ENCODE assay signal across 27 cellular contexts in the genomic region with DNA sequence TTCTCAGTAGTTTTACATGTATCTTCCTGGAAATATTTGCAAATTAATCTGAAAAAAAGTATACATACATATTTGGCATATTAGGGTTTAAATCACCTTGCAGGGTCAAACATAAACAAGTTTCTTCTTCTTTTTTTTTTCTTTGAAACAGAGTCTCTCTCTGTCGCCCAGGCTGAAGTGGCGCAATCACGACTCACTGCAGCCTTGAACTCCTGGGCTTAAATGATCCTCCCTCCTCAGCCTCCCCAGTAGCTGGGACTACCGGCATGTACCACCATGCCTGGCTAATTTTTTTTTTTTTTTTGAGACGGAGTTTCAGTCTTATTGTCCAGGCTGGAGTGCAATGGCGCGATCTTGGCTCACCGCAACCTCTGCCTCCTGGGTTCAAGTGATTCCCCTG. TPM values are rescaled to one million over a fixed set of nuclear protein-coding genes. Genes with fewer than 3 reads are reported as not detected.
DNase-seq lines count a peak whose midpoint lies in the region; ATAC-seq, FAIRE-seq and TF ChIP-seq lines count a peak whose summit lies in the region.
"Had no signal": no experiment of that assay in that cellular context is flagged by ENCODE, and none has a peak within 500 bp of the region (broad histone marks: within the 10 kb centered on the region; RNA-seq: fewer than 3 reads in every experiment).

No MANE protein-coding gene starts in this region.

- no peaks in the 10 kb centered on the region for H3K36me3 ChIP-seq in HepG2 (replicated peaks in 1 of 2; ENCODE audit: control insufficient read depth in 1 of 2, insufficient read depth in 2 of 2, low read length in 2 of 2)
- H3K36me3 ChIP-seq in right lobe of liver: no peaks in the 10 kb centered on the region
- no peaks in the 10 kb centered on the region for H3K36me3 ChIP-seq in Karpas-422 (ENCODE audit: insufficient read depth, low read length)
- H3K36me3 ChIP-seq in SK-N-SH (replicated peaks in 1 of 2; ENCODE audit: control insufficient read depth in 1 of 2, insufficient read depth in 2 of 2, low read length in 1 of 2): no peaks in the 10 kb centered on the region
- H3K36me3 ChIP-seq: BE2C; BLaER1 treated with 17β-estradiol and CSF1 and Interleukin-3, amounts not matched to agents 10 nM and 100 nM; HAP-1 had no signal

- in situ Hi-C loops in HepG2 (cut with HindIII; ENCODE audit: extremely low pct_ligation_motif_present, low pct_unique_long_range_greater_than_20kb): no loop called here

- H2AFZ ChIP-seq in HepG2 (ENCODE audit: low read length) (no peak overlapping the region), Karpas-422 (ENCODE audit: low read length) (no peak overlapping the region), SK-N-SH (ENCODE audit: low read depth) (no peak overlapping the region)

- no peak overlapping the region for H3K4me3 ChIP-seq in HepG2 (replicated peaks in 1 of 3; ENCODE audit: insufficient read depth in 1 of 3, low read depth in 2 of 3, low read length in 3 of 3)
- no peak overlapping the region for H3K4me3 ChIP-seq in right lobe of liver
- no peak overlapping the region for H3K4me3 ChIP-seq in Karpas-422 (ENCODE audit: low read length)
- no peak overlapping the region for H3K4me3 ChIP-seq in NB4 (ENCODE audit: low read depth, low read length)
- no peak overlapping the region for H3K4me3 ChIP-seq in SK-N-SH (ENCODE audit: low read depth in 2 of 2, low read length in 1 of 2)
- H3K4me3 ChIP-seq: A549; BLaER1 treated with 17β-estradiol and CSF1 and Interleukin-3, amounts not matched to agents 10 nM and 100 nM; HAP-1 had no signal

- TF ChIP-seq POLR2A in HepG2 (IDR thresholded peaks at IDR 0.05; ENCODE audit: insufficient read depth in 1 of 2, low read depth in 2 of 2, low read length in 2 of 2): no peak
- TF ChIP-seq POLR2A in right lobe of liver (IDR thresholded peaks at IDR 0.05): no peak
- TF ChIP-seq POLR2A in NB4 (IDR thresholded peaks at IDR 0.05; ENCODE audit: extremely low read depth, insufficient read length): no peak

- ATAC-seq in HepG2: no peak
- ATAC-seq in right lobe of liver: no peak
- ATAC-seq: A549 had no signal

- H3K9ac ChIP-seq in HepG2 (ENCODE audit: insufficient read depth, low read depth, low read length): no peak overlapping the region
- H3K9ac ChIP-seq in Karpas-422 (ENCODE audit: low read length): no peak overlapping the region
- no peak overlapping the region for H3K9ac ChIP-seq in SK-N-SH
- H3K9ac ChIP-seq: BLaER1 treated with 17β-estradiol and CSF1 and Interleukin-3, amounts not matched to agents 10 nM and 100 nM had no signal

- no peak for FAIRE-seq in HepG2 (lab: Jason Lieb, UNC)
- FAIRE-seq: A549, GM12891, H54 had no signal

- intact Hi-C loops in HepG2 (cut with micrococcal nuclease; ENCODE audit: unreplicated experiment): no loop called here
- intact Hi-C loops in right lobe of liver (cut with DNase I): no loop called here

- H4K20me1 ChIP-seq in HepG2 (ENCODE audit: insufficient read depth, low read length) (no peaks in the 10 kb centered on the region), Karpas-422 (ENCODE audit: insufficient read depth, low read depth, low read length) (no peaks in the 10 kb centered on the region), SK-N-SH (ENCODE audit: insufficient read depth) (no peaks in the 10 kb centered on the region)
- H4K20me1 ChIP-seq: BLaER1 treated with 17β-estradiol and CSF1 and Interleukin-3, amounts not matched to agents 10 nM and 100 nM had no signal

- H3K27ac ChIP-seq in HepG2 (ENCODE audit: extremely low read length, insufficient read depth, low read length) (no peak overlapping the region), right lobe of liver (no peak overlapping the region), Karpas-422 (ENCODE audit: low read length) (no peak overlapping the region), SK-N-SH (ENCODE audit: low read depth in 2 of 2, low read length in 1 of 2) (no peak overlapping the region)
- H3K27ac ChIP-seq: A549; BLaER1 treated with 17β-estradiol and CSF1 and Interleukin-3, amounts not matched to agents 10 nM and 100 nM had no signal

- TF ChIP-seq EP300 in HepG2 (IDR thresholded peaks at IDR 0.05; ENCODE audit: low read depth in 2 of 2, low read length in 2 of 2) (no peak), HepG2 (CRISPR knock-in tag; IDR thresholded peaks at IDR 0.05; ENCODE audit: borderline replicate concordance) (no peak), SK-N-SH (IDR thresholded peaks at IDR 0.05; ENCODE audit: borderline replicate concordance in 1 of 2, low read depth in 1 of 2, low read length in 1 of 2) (no peak)

- CTCF ChIA-PET in HepG2 (lab: Yijun Ruan, JAX; ENCODE audit: low intra/inter-chr PET ratio, low total read pairs): no interaction called here
- CTCF ChIA-PET in SK-N-SH (lab: Yijun Ruan, JAX): interaction anchor here (0.9 kb wide), 1 partner anchor 9 kb away, joined by 3 read pairs; no protein-coding TSS in a partner anchor

- no peak for TF ChIP-seq RAD21 in HepG2 (CRISPR knock-in tag; IDR thresholded peaks at IDR 0.05)
- no peak for TF ChIP-seq RAD21 in SK-N-SH (IDR thresholded peaks at IDR 0.05; ENCODE audit: low read length)

- H3F3A ChIP-seq in SK-N-SH (replicated peaks; ENCODE audit: insufficient read depth): no peaks in the 10 kb centered on the region

- TF ChIP-seq CTCF in HepG2 (CRISPR knock-in tag; IDR thresholded peaks at IDR 0.05) (no peak), right lobe of liver (IDR thresholded peaks at IDR 0.05) (no peak), NB4 (IDR thresholded peaks at IDR 0.05; ENCODE audit: low read depth, low read length) (no peak), SK-N-SH (IDR thresholded peaks at IDR 0.05) (no peak)

- H3K9me2 ChIP-seq in Karpas-422 (replicated peaks; ENCODE audit: insufficient read depth, low read length): no peaks in the 10 kb centered on the region
- no peaks in the 10 kb centered on the region for H3K9me2 ChIP-seq in SK-N-SH

- H3K27me3 ChIP-seq in HepG2 (ENCODE audit: control insufficient read depth in 1 of 2, insufficient read depth in 2 of 2, low read length in 2 of 2) (peaks cover 0 to 7% of the 10 kb centered on the region in 2 experiments; a peak in 1 of 5 replicates), right lobe of liver (no peaks in the 10 kb centered on the region), Karpas-422 (ENCODE audit: low read length) (no peaks in the 10 kb centered on the region), SK-N-SH (ENCODE audit: insufficient read depth) (no peaks in the 10 kb centered on the region)
- H3K27me3 ChIP-seq: BE2C; BLaER1 treated with 17β-estradiol and CSF1 and Interleukin-3, amounts not matched to agents 10 nM and 100 nM had no signal

- 48% methylated on average over 8 of the region's 8 CpGs for WGBS in HepG2 (ENCODE audit: low lambda C conversion rate)
- WGBS in right lobe of liver (ENCODE audit: insufficient coverage, low coverage, low lambda C conversion rate, missing lambda C conversion rate): 85% methylated on average over 8 of the region's 8 CpGs
- WGBS in SK-N-SH (ENCODE audit: low lambda C conversion rate): 72% methylated on average over 8 of the region's 8 CpGs

- no TSS peak for BruUV-seq in HepG2 (replicated peaks; lab: Mats Ljungman, UMichigan)

- POLR2A ChIA-PET in HepG2 (lab: Yijun Ruan, JAX) (interaction anchor here (1.7 to 1.9 kb wide), 2 partner anchors 13 to 50 kb away, joined by 3 to 10 read pairs; a partner anchor contains a TSS), SK-N-SH (lab: Yijun Ruan, JAX) (interaction anchor here (1.3 kb wide), 1 partner anchor 12 kb away, joined by 5 read pairs; a partner anchor contains a TSS)

- H3K4me2 ChIP-seq in HepG2 (ENCODE audit: low read depth, low read length) (no peak overlapping the region), Karpas-422 (ENCODE audit: low read depth, low read length, poor library complexity, severe bottlenecking) (no peak overlapping the region), SK-N-SH (no peak overlapping the region)
- H3K4me2 ChIP-seq: A549; BLaER1 treated with 17β-estradiol and CSF1 and Interleukin-3, amounts not matched to agents 10 nM and 100 nM had no signal

- H3K4me1 ChIP-seq in HepG2 (ENCODE audit: insufficient read depth, low read length) (peaks cover 36% of the 10 kb centered on the region), right lobe of liver (no peaks in the 10 kb centered on the region), Karpas-422 (ENCODE audit: low read length) (no peaks in the 10 kb centered on the region), SK-N-SH (ENCODE audit: control insufficient read depth in 1 of 2, insufficient read depth in 2 of 2, low read depth in 1 of 2, low read length in 1 of 2) (peaks cover 0 to 2% of the 10 kb centered on the region in 2 experiments; a peak in 1 of 4 replicates)
- H3K4me1 ChIP-seq: A549; BE2C; BLaER1 treated with 17β-estradiol and CSF1 and Interleukin-3, amounts not matched to agents 10 nM and 100 nM had no signal

- no peaks in the 10 kb centered on the region for H3K9me3 ChIP-seq in HepG2 (ENCODE audit: low read length)
- no peaks in the 10 kb centered on the region for H3K9me3 ChIP-seq in right lobe of liver
- H3K9me3 ChIP-seq in Karpas-422 (ENCODE audit: low read length): no peaks in the 10 kb centered on the region
- no peaks in the 10 kb centered on the region for H3K9me3 ChIP-seq in SK-N-SH
- H3K9me3 ChIP-seq: A549; BE2C; BLaER1 treated with 17β-estradiol and CSF1 and Interleukin-3, amounts not matched to agents 10 nM and 100 nM; HAP-1 had no signal

- DNase-seq in HepG2 (ENCODE audit: low spot score): no peak
- DNase-seq in right lobe of liver: no peak
- peak; percentile 10 for DNase-seq in Karpas-422
- peak; percentile 54 for DNase-seq in NB4 (ENCODE audit: low read depth)
- DNase-seq in SKM-1 (lab: John Stamatoyannopoulos, UW; ENCODE audit: unreplicated experiment): no peak
- DNase-seq in SK-N-SH: no peak
- no peak for DNase-seq in SW480 (ENCODE audit: low spot score)
- DNase-seq: 8988T; ACHN; AML-193; BE2C; Calu3; CD4-positive, alpha-beta memory T cell; COR-L47; DMS53; DMS79 treated with DMSO at 0.1 percent for 48 hours; GF-D8; GOT3; HFFc6 had no signal

- H3K79me2 ChIP-seq in HepG2 (ENCODE audit: insufficient read depth, low read length): no peaks in the 10 kb centered on the region
- H3K79me2 ChIP-seq in Karpas-422 (ENCODE audit: low read length): no peaks in the 10 kb centered on the region
- no peaks in the 10 kb centered on the region for H3K79me2 ChIP-seq in SK-N-SH (ENCODE audit: insufficient read depth)

RNA-seq across cellular contexts. Expression of a gene that starts 12.6 kb away (rescaled TPM):
- total RNA-seq in HepG2 (2016; rRNA removed; fragmentation: Illumina TruSeq; extraction: Trizol): 64.8 and 68.1 TPM in 2 replicates
- 132 and 135 TPM in 2 replicates for total RNA-seq in HepG2 (2016; cell fraction: cytosol; rRNA removed; fragmentation: Illumina TruSeq; extraction: Trizol; ENCODE audit: low read depth)
- 65.7 and 69.2 TPM in 2 replicates for total RNA-seq in HepG2 (2016; cell fraction: insoluble cytoplasmic fraction; rRNA removed; fragmentation: Illumina TruSeq; extraction: Trizol)
- total RNA-seq in HepG2 (2016; cell fraction: membrane; rRNA removed; fragmentation: Illumina TruSeq; extraction: Trizol): 107 and 110 TPM in 2 replicates
- 164 and 176 TPM in 2 replicates for total RNA-seq in HepG2 (2016; cell fraction: nucleus; rRNA removed; fragmentation: Illumina TruSeq; extraction: Trizol)
- 168 and 176 TPM in 2 replicates for polyA plus RNA-seq in HepG2 (2011; rRNA removed)
- polyA plus RNA-seq in HepG2 (2011; cell fraction: cytosol; rRNA removed): 81.1 and 83.9 TPM in 2 replicates
- 401 and 461 TPM in 2 replicates for polyA plus RNA-seq in HepG2 (2011; cell fraction: nucleus; rRNA removed)
- polyA plus RNA-seq in HepG2 (2012): 485 and 576 TPM in 2 replicates
- 70.9 and 79.9 TPM in 2 replicates for polyA plus RNA-seq in HepG2 (2016; cell fraction: cytosol; fragmentation: Illumina TruSeq; extraction: Trizol; ENCODE audit: low read depth)
- 475 and 565 TPM in 2 replicates for polyA plus RNA-seq in HepG2 (2016; cell fraction: insoluble cytoplasmic fraction; fragmentation: Illumina TruSeq; extraction: Trizol; ENCODE audit: low read depth)
- polyA plus RNA-seq in HepG2 (2016; cell fraction: membrane; fragmentation: Illumina TruSeq; extraction: Trizol; ENCODE audit: low read depth): 78.4 and 96.5 TPM in 2 replicates
- polyA plus RNA-seq in HepG2 (2016; cell fraction: nucleus; fragmentation: Illumina TruSeq; extraction: Trizol; ENCODE audit: insufficient read depth, low read depth): 1,051 and 1,103 TPM in 2 replicates
- polyA minus RNA-seq in HepG2 (2011; rRNA and poly(A)+ RNA removed; ENCODE audit: low replicate concordance): 149 and 213 TPM in 2 replicates
- 117 and 135 TPM in 2 replicates for polyA minus RNA-seq in HepG2 (2011; cell fraction: cytosol; rRNA and poly(A)+ RNA removed)
- 379 and 413 TPM in 2 replicates for polyA minus RNA-seq in HepG2 (2011; cell fraction: nucleus; rRNA and poly(A)+ RNA removed)
- 10 to 100 TPM; 18.7 to 69.7 (median 40.4) TPM for total RNA-seq in right lobe of liver
- total RNA-seq in Karpas-422 (2014; rRNA removed; shearing (Covaris generic); ENCODE audit: low replicate concordance): 51.4 and 61.7 TPM in 2 replicates
- polyA plus RNA-seq in SK-N-SH (2012; rRNA removed): 298 and 429 TPM in 2 replicates
- 348 and 487 TPM in 2 replicates for polyA plus RNA-seq in SK-N-SH (2012; cell fraction: cytosol; rRNA removed)
- 643 and 809 TPM in 2 replicates for polyA plus RNA-seq in SK-N-SH (2012; cell fraction: nucleus; rRNA removed)

RNA-seq across cellular contexts. Expression of a gene that starts 17.4 kb away (rescaled TPM):
- 1.1 and 1.5 TPM in 2 replicates for total RNA-seq in HepG2 (2016; rRNA removed; fragmentation: Illumina TruSeq; extraction: Trizol)
- total RNA-seq in HepG2 (2016; cell fraction: cytosol; rRNA removed; fragmentation: Illumina TruSeq; extraction: Trizol; ENCODE audit: low read depth): 2.5 and 3.6 TPM in 2 replicates
- 0.79 and 2.2 TPM in 2 replicates for total RNA-seq in HepG2 (2016; cell fraction: insoluble cytoplasmic fraction; rRNA removed; fragmentation: Illumina TruSeq; extraction: Trizol)
- 3.2 and 4.8 TPM in 2 replicates for total RNA-seq in HepG2 (2016; cell fraction: membrane; rRNA removed; fragmentation: Illumina TruSeq; extraction: Trizol)
- 1.1 and 1.8 TPM in 2 replicates for total RNA-seq in HepG2 (2016; cell fraction: nucleus; rRNA removed; fragmentation: Illumina TruSeq; extraction: Trizol)
- 2.1 and 2.7 TPM in 2 replicates for polyA plus RNA-seq in HepG2 (2011; rRNA removed)
- polyA plus RNA-seq in HepG2 (2011; cell fraction: cytosol; rRNA removed): 0.95 and 2.1 TPM in 2 replicates
- 1.9 and 2.8 TPM in 2 replicates for polyA plus RNA-seq in HepG2 (2011; cell fraction: nucleus; rRNA removed)
- polyA plus RNA-seq in HepG2 (2012): 0.71 and 1.5 TPM in 2 replicates
- polyA plus RNA-seq in HepG2 (2016; cell fraction: cytosol; fragmentation: Illumina TruSeq; extraction: Trizol; ENCODE audit: low read depth): 2.1 and 2.2 TPM in 2 replicates
- 2.1 and 2.5 TPM in 2 replicates for polyA plus RNA-seq in HepG2 (2016; cell fraction: insoluble cytoplasmic fraction; fragmentation: Illumina TruSeq; extraction: Trizol; ENCODE audit: low read depth)
- 0.93 and 4.0 TPM in 2 replicates for polyA plus RNA-seq in HepG2 (2016; cell fraction: membrane; fragmentation: Illumina TruSeq; extraction: Trizol; ENCODE audit: low read depth)
- 1.3 and 3.1 TPM in 2 replicates for polyA plus RNA-seq in HepG2 (2016; cell fraction: nucleus; fragmentation: Illumina TruSeq; extraction: Trizol; ENCODE audit: insufficient read depth, low read depth)
- polyA minus RNA-seq in HepG2 (2011; rRNA and poly(A)+ RNA removed; ENCODE audit: low replicate concordance): 0.76 and 9.9 TPM in 2 replicates
- 0.20 and 0.44 TPM in 2 replicates for polyA minus RNA-seq in HepG2 (2011; cell fraction: cytosol; rRNA and poly(A)+ RNA removed)
- polyA minus RNA-seq in HepG2 (2011; cell fraction: nucleus; rRNA and poly(A)+ RNA removed): 1.3 TPM in 1 of 2 replicates, not detected in the other
- 1 to 10 TPM in 3 of 6 experiments, under 1 TPM in 3; 0.25 to 1.6 (median 1.0) TPM for total RNA-seq in right lobe of liver
- total RNA-seq in Karpas-422 (2014; rRNA removed; shearing (Covaris generic); ENCODE audit: low replicate concordance): not detected in 2 replicates
- polyA plus RNA-seq in SK-N-SH (2012; rRNA removed): 0.36 and 0.49 TPM in 2 replicates
- 0.10 and 0.12 TPM in 2 replicates for polyA plus RNA-seq in SK-N-SH (2012; cell fraction: cytosol; rRNA removed)
- 0.79 and 1.6 TPM in 2 replicates for polyA plus RNA-seq in SK-N-SH (2012; cell fraction: nucleus; rRNA removed)
- total RNA-seq: G401 had no signal

RNA-seq across cellular contexts. Expression of a gene that starts 31.8 kb away (rescaled TPM):
- total RNA-seq in HepG2 (2016; rRNA removed; fragmentation: Illumina TruSeq; extraction: Trizol): 1.2 and 2.6 TPM in 2 replicates
- 0.18 and 0.20 TPM in 2 replicates for total RNA-seq in HepG2 (2016; cell fraction: cytosol; rRNA removed; fragmentation: Illumina TruSeq; extraction: Trizol; ENCODE audit: low read depth)
- total RNA-seq in HepG2 (2016; cell fraction: insoluble cytoplasmic fraction; rRNA removed; fragmentation: Illumina TruSeq; extraction: Trizol): 1.4 and 2.9 TPM in 2 replicates
- total RNA-seq in HepG2 (2016; cell fraction: membrane; rRNA removed; fragmentation: Illumina TruSeq; extraction: Trizol): 0.65 and 0.99 TPM in 2 replicates
- 3.0 and 3.8 TPM in 2 replicates for total RNA-seq in HepG2 (2016; cell fraction: nucleus; rRNA removed; fragmentation: Illumina TruSeq; extraction: Trizol)
- 7.2 and 20.0 TPM in 2 replicates for polyA plus RNA-seq in HepG2 (2011; rRNA removed)
- polyA plus RNA-seq in HepG2 (2011; cell fraction: cytosol; rRNA removed): 11.2 and 11.7 TPM in 2 replicates
- 8.1 and 15.7 TPM in 2 replicates for polyA plus RNA-seq in HepG2 (2011; cell fraction: nucleus; rRNA removed)
- polyA plus RNA-seq in HepG2 (2012): 12.5 and 34.4 TPM in 2 replicates
- 0.41 and 0.50 TPM in 2 replicates for polyA plus RNA-seq in HepG2 (2016; cell fraction: cytosol; fragmentation: Illumina TruSeq; extraction: Trizol; ENCODE audit: low read depth)
- 1.6 and 1.8 TPM in 2 replicates for polyA plus RNA-seq in HepG2 (2016; cell fraction: insoluble cytoplasmic fraction; fragmentation: Illumina TruSeq; extraction: Trizol; ENCODE audit: low read depth)
- polyA plus RNA-seq in HepG2 (2016; cell fraction: membrane; fragmentation: Illumina TruSeq; extraction: Trizol; ENCODE audit: low read depth): 0.51 and 0.63 TPM in 2 replicates
- polyA plus RNA-seq in HepG2 (2016; cell fraction: nucleus; fragmentation: Illumina TruSeq; extraction: Trizol; ENCODE audit: insufficient read depth, low read depth): 6.6 and 8.0 TPM in 2 replicates
- 0.58 and 12.5 TPM in 2 replicates for polyA minus RNA-seq in HepG2 (2011; rRNA and poly(A)+ RNA removed; ENCODE audit: low replicate concordance)
- 5.5 and 9.5 TPM in 2 replicates for polyA minus RNA-seq in HepG2 (2011; cell fraction: cytosol; rRNA and poly(A)+ RNA removed)
- polyA minus RNA-seq in HepG2 (2011; cell fraction: nucleus; rRNA and poly(A)+ RNA removed): 0.77 and 2.7 TPM in 2 replicates
- 10 to 100 TPM in 4 of 6 experiments, 1 to 10 TPM in 2; 5.6 to 20.0 (median 13.1) TPM for total RNA-seq in right lobe of liver
- not detected in 2 replicates for total RNA-seq in Karpas-422 (2014; rRNA removed; shearing (Covaris generic); ENCODE audit: low replicate concordance)
- polyA plus RNA-seq in SK-N-SH (2012; rRNA removed): 0.05 and 0.07 TPM in 2 replicates
- polyA plus RNA-seq in SK-N-SH (2012; cell fraction: cytosol; rRNA removed): 0.05 and 0.13 TPM in 2 replicates
- polyA plus RNA-seq in SK-N-SH (2012; cell fraction: nucleus; rRNA removed): 0.11 and 0.14 TPM in 2 replicates
- total RNA-seq: CD4-positive, alpha-beta memory T cell; Daoy; G401; HFFc6 had no signal
- polyA plus RNA-seq: CD14-positive monocyte had no signal

RNA-seq across cellular contexts. Expression of a gene that starts 35.2 kb away (rescaled TPM):
- total RNA-seq in HepG2 (2016; rRNA removed; fragmentation: Illumina TruSeq; extraction: Trizol) (4.4 and 4.8 TPM in 2 replicates), right lobe of liver (10 to 100 TPM in 3 of 6 experiments, 1 to 10 TPM in 3; 5.7 to 14.9 (median 9.6) TPM)
- 3.8 and 4.5 TPM in 2 replicates for total RNA-seq in HepG2 (2016; cell fraction: cytosol; rRNA removed; fragmentation: Illumina TruSeq; extraction: Trizol; ENCODE audit: low read depth)
- total RNA-seq in HepG2 (2016; cell fraction: insoluble cytoplasmic fraction; rRNA removed; fragmentation: Illumina TruSeq; extraction: Trizol): 3.7 and 4.7 TPM in 2 replicates
- 3.8 and 5.0 TPM in 2 replicates for total RNA-seq in HepG2 (2016; cell fraction: membrane; rRNA removed; fragmentation: Illumina TruSeq; extraction: Trizol)
- total RNA-seq in HepG2 (2016; cell fraction: nucleus; rRNA removed; fragmentation: Illumina TruSeq; extraction: Trizol): 1.8 and 2.4 TPM in 2 replicates
- polyA plus RNA-seq in HepG2 (2011; rRNA removed) (6.0 and 9.2 TPM in 2 replicates), SK-N-SH (2012; rRNA removed) (0.28 and 0.42 TPM in 2 replicates)
- polyA plus RNA-seq in HepG2 (2011; cell fraction: cytosol; rRNA removed): 3.7 and 11.2 TPM in 2 replicates
- 7.2 and 9.7 TPM in 2 replicates for polyA plus RNA-seq in HepG2 (2011; cell fraction: nucleus; rRNA removed)
- polyA plus RNA-seq in HepG2 (2012): 3.6 and 4.1 TPM in 2 replicates
- polyA plus RNA-seq in HepG2 (2016; cell fraction: cytosol; fragmentation: Illumina TruSeq; extraction: Trizol; ENCODE audit: low read depth): 3.8 and 5.0 TPM in 2 replicates
- 4.4 and 4.5 TPM in 2 replicates for polyA plus RNA-seq in HepG2 (2016; cell fraction: insoluble cytoplasmic fraction; fragmentation: Illumina TruSeq; extraction: Trizol; ENCODE audit: low read depth)
- polyA plus RNA-seq in HepG2 (2016; cell fraction: membrane; fragmentation: Illumina TruSeq; extraction: Trizol; ENCODE audit: low read depth): 2.7 and 3.2 TPM in 2 replicates
- 0.87 and 3.1 TPM in 2 replicates for polyA plus RNA-seq in HepG2 (2016; cell fraction: nucleus; fragmentation: Illumina TruSeq; extraction: Trizol; ENCODE audit: insufficient read depth, low read depth)
- 7.8 TPM in 1 of 2 replicates, not detected in the other for polyA minus RNA-seq in HepG2 (2011; rRNA and poly(A)+ RNA removed; ENCODE audit: low replicate concordance)
- polyA minus RNA-seq in HepG2 (2011; cell fraction: cytosol; rRNA and poly(A)+ RNA removed): 2.7 and 4.6 TPM in 2 replicates
- 0.64 TPM in 1 of 2 replicates, not detected in the other for polyA minus RNA-seq in HepG2 (2011; cell fraction: nucleus; rRNA and poly(A)+ RNA removed)
- 78.0 and 206 TPM in 2 replicates for total RNA-seq in Karpas-422 (2014; rRNA removed; shearing (Covaris generic); ENCODE audit: low replicate concordance)
- polyA plus RNA-seq in SK-N-SH (2012; cell fraction: cytosol; rRNA removed): 0.35 and 0.50 TPM in 2 replicates
- 0.10 and 0.75 TPM in 2 replicates for polyA plus RNA-seq in SK-N-SH (2012; cell fraction: nucleus; rRNA removed)

RNA-seq across cellular contexts. Expression of a gene that starts 46.6 kb away (rescaled TPM):
- total RNA-seq in HepG2 (2016; rRNA removed; fragmentation: Illumina TruSeq; extraction: Trizol): not detected in 2 replicates
- total RNA-seq in HepG2 (2016; cell fraction: cytosol; rRNA removed; fragmentation: Illumina TruSeq; extraction: Trizol; ENCODE audit: low read depth): not detected in 2 replicates
- total RNA-seq in HepG2 (2016; cell fraction: insoluble cytoplasmic fraction; rRNA removed; fragmentation: Illumina TruSeq; extraction: Trizol): not detected in 2 replicates
- not detected in 2 replicates for total RNA-seq in HepG2 (2016; cell fraction: membrane; rRNA removed; fragmentation: Illumina TruSeq; extraction: Trizol)
- not detected in 2 replicates for total RNA-seq in HepG2 (2016; cell fraction: nucleus; rRNA removed; fragmentation: Illumina TruSeq; extraction: Trizol)
- not detected in 2 replicates for polyA plus RNA-seq in HepG2 (2011; rRNA removed)
- not detected in 2 replicates for polyA plus RNA-seq in HepG2 (2011; cell fraction: cytosol; rRNA removed)
- 0.05 TPM in 1 of 2 replicates, not detected in the other for polyA plus RNA-seq in HepG2 (2011; cell fraction: nucleus; rRNA removed)
- polyA plus RNA-seq in HepG2 (2012): not detected in 2 replicates
- polyA plus RNA-seq in HepG2 (2016; cell fraction: cytosol; fragmentation: Illumina TruSeq; extraction: Trizol; ENCODE audit: low read depth): not detected in 2 replicates
- not detected in 2 replicates for polyA plus RNA-seq in HepG2 (2016; cell fraction: insoluble cytoplasmic fraction; fragmentation: Illumina TruSeq; extraction: Trizol; ENCODE audit: low read depth)
- polyA plus RNA-seq in HepG2 (2016; cell fraction: membrane; fragmentation: Illumina TruSeq; extraction: Trizol; ENCODE audit: low read depth): not detected in 2 replicates
- not detected in 2 replicates for polyA plus RNA-seq in HepG2 (2016; cell fraction: nucleus; fragmentation: Illumina TruSeq; extraction: Trizol; ENCODE audit: insufficient read depth, low read depth)
- 0.02 TPM in 1 of 2 replicates, not detected in the other for polyA minus RNA-seq in HepG2 (2011; rRNA and poly(A)+ RNA removed; ENCODE audit: low replicate concordance)
- polyA minus RNA-seq in HepG2 (2011; cell fraction: cytosol; rRNA and poly(A)+ RNA removed): not detected in 2 replicates
- not detected in 2 replicates for polyA minus RNA-seq in HepG2 (2011; cell fraction: nucleus; rRNA and poly(A)+ RNA removed)
- total RNA-seq in right lobe of liver: under 1 TPM in 1 of 6 experiments, not detected in 5; 0.06 TPM
- not detected in 2 replicates for total RNA-seq in Karpas-422 (2014; rRNA removed; shearing (Covaris generic); ENCODE audit: low replicate concordance)
- polyA plus RNA-seq in SK-N-SH (2012; rRNA removed): under 0.01 TPM in 1 of 2 replicates, not detected in the other
- polyA plus RNA-seq in SK-N-SH (2012; cell fraction: cytosol; rRNA removed): not detected in 2 replicates
- 0.01 and 0.02 TPM in 2 replicates for polyA plus RNA-seq in SK-N-SH (2012; cell fraction: nucleus; rRNA removed)
- total RNA-seq: Calu3; CD4-positive, alpha-beta memory T cell; Daoy; G401 had no signal
- polyA plus RNA-seq: CD14-positive monocyte; CD4-positive, alpha-beta memory T cell had no signal

Comparison
In these comparisons a context has a peak if more than half of its experiments do, and no peak if none do; other contexts are left out.
1. DNase-seq: peak in Karpas-422 (single experiment) and NB4 (single experiment); none in HepG2 (single experiment), right lobe of liver (0 of 3), SKM-1 (single experiment), SK-N-SH (single experiment) and SW480 (single experiment).